ENCODE assay signal across 3 cellular contexts in genomic region chr1:90356101-90356500, GRCh38.
"Had no signal": no experiment of that assay in that cellular context is flagged by ENCODE, and none has a peak within 500 bp of the region (broad histone marks: within the 10 kb centered on the region; RNA-seq: fewer than 3 reads in every experiment).

No MANE protein-coding gene starts in this region.

- H3K4me3 ChIP-seq: GM12878 had no signal

- DNase-seq: GDM1, GF-D8 had no signal
